8 cellular contexts compared by ENCODE assay signal in the genomic region with DNA sequence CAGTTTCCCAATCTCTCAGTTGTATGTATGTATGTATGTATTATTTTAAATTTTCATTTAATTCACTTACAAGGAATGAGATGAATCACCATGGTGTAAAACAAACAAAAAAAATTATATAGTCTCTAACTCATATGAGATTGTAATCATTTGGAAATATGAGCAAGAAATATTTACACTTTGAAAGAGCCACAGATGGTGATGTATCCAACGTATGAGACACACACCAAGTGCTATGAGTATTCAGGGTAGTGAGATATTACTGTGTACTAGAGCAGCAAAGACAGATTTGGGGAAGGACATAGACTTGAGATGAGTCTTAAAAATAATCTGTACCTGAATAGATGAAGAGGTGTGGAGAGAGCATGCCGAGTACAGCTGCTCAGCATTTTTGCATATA.
"Had no signal": no experiment of that assay in that cellular context is flagged by ENCODE, and none has a peak within 500 bp of the region (broad histone marks: within the 10 kb centered on the region; RNA-seq: fewer than 3 reads in every experiment).

No MANE protein-coding gene starts in this region.

- H3K27ac ChIP-seq: GM23248, HL-60 had no signal

- H3K4me3 ChIP-seq: GM23248, HAP-1 had no signal

- DNase-seq: GM23248, GOT3, H7, HFFc6 had no signal

- H3K4me1 ChIP-seq: HAP-1 had no signal

- H3K9ac ChIP-seq: GM23248 had no signal

- H2AFZ ChIP-seq: GM23248 had no signal

- H3K9me3 ChIP-seq: HAP-1 had no signal

- H3K36me3 ChIP-seq: HAP-1 had no signal

- ATAC-seq: HCT116, HepG2 had no signal
